Comparison of ENCODE assay signal across 2 cellular contexts in the genomic region with DNA sequence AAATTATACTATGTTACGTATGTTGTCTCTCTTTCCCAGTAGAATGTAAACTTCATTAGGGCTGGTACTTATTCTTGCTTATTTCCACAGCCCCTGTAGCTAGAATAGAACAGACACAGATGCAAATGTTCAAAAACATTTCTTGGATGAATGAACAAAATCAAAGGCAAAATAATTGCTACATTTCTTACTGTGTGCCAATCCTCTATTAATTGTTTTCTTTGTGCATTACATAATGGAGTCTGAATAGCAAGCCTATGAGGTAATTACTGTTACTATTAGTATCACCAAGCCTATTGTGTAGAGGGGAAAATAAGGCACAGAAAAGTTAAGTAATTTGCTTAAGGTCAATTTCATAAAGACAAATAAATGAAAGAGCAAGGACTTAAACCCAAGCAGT.
TF ChIP-seq lines count a peak whose summit lies in the region.

No MANE protein-coding gene starts in this region.

TF ChIP-seq in Ishikawa, 13 proteins besides CTCF, POLR2A, EP300 and RAD21:
- TF ChIP-seq, protein P1, sequence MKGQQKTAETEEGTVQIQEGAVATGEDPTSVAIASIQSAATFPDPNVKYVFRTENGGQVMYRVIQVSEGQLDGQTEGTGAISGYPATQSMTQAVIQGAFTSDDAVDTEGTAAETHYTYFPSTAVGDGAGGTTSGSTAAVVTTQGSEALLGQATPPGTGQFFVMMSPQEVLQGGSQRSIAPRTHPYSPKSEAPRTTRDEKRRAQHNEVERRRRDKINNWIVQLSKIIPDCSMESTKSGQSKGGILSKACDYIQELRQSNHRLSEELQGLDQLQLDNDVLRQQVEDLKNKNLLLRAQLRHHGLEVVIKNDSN (IDR thresholded peaks at IDR 0.05) = no peak
- peak; percentile 90 for TF ChIP-seq CEBPB (IDR thresholded peaks at IDR 0.05)
- no peak for TF ChIP-seq CREB1 (IDR thresholded peaks at IDR 0.05; ENCODE audit: low read depth)
- no peak for TF ChIP-seq ZBTB7A (IDR thresholded peaks at IDR 0.05; ENCODE audit: low read depth)
- TF ChIP-seq, protein P2, sequence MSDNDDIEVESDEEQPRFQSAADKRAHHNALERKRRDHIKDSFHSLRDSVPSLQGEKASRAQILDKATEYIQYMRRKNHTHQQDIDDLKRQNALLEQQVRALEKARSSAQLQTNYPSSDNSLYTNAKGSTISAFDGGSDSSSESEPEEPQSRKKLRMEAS (IDR thresholded peaks at IDR 0.05) = no peak
- peak; percentile 87 for TF ChIP-seq TEAD4 (IDR thresholded peaks at IDR 0.05)
- TF ChIP-seq NFIC (IDR thresholded peaks at IDR 0.05) = peak; percentile 83
- TF ChIP-seq, protein P3, sequence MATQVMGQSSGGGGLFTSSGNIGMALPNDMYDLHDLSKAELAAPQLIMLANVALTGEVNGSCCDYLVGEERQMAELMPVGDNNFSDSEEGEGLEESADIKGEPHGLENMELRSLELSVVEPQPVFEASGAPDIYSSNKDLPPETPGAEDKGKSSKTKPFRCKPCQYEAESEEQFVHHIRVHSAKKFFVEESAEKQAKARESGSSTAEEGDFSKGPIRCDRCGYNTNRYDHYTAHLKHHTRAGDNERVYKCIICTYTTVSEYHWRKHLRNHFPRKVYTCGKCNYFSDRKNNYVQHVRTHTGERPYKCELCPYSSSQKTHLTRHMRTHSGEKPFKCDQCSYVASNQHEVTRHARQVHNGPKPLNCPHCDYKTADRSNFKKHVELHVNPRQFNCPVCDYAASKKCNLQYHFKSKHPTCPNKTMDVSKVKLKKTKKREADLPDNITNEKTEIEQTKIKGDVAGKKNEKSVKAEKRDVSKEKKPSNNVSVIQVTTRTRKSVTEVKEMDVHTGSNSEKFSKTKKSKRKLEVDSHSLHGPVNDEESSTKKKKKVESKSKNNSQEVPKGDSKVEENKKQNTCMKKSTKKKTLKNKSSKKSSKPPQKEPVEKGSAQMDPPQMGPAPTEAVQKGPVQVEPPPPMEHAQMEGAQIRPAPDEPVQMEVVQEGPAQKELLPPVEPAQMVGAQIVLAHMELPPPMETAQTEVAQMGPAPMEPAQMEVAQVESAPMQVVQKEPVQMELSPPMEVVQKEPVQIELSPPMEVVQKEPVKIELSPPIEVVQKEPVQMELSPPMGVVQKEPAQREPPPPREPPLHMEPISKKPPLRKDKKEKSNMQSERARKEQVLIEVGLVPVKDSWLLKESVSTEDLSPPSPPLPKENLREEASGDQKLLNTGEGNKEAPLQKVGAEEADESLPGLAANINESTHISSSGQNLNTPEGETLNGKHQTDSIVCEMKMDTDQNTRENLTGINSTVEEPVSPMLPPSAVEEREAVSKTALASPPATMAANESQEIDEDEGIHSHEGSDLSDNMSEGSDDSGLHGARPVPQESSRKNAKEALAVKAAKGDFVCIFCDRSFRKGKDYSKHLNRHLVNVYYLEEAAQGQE (IDR thresholded peaks at IDR 0.05; ENCODE audit: low read depth) = no peak
- TF ChIP-seq TAF1 (IDR thresholded peaks at IDR 0.05; ENCODE audit: low read depth) = no peak
- no peak for TF ChIP-seq YY1 (IDR thresholded peaks at IDR 0.05; ENCODE audit: low read depth)
- TF ChIP-seq TCF12 (IDR thresholded peaks at IDR 0.05; ENCODE audit: low read depth) = peak; percentile 68
- peak; percentile 74; the same call in 1 of the 2 replicates for TF ChIP-seq FOXM1 (IDR thresholded peaks at IDR 0.05; ENCODE audit: borderline replicate concordance, low read depth)

TF ChIP-seq in GM12878, 131 proteins besides CTCF, POLR2A, EP300 and RAD21:
- TF ChIP-seq ATF7 (IDR thresholded peaks at IDR 0.05; ENCODE audit: low read depth) (peak; percentile 72; the same call in 1 of the 2 replicates), PAX5 (IDR thresholded peaks at IDR 0.05; ENCODE audit: borderline replicate concordance, low read depth, low read length) (no peak), FOXK2 (IDR thresholded peaks at IDR 0.05) (no peak), MTA2 (IDR thresholded peaks at IDR 0.05; ENCODE audit: low read depth) (peak; percentile 52; the same call in 1 of the 2 replicates)
